Comparison of ENCODE assay signal across 1 cellular context in the genomic region with DNA sequence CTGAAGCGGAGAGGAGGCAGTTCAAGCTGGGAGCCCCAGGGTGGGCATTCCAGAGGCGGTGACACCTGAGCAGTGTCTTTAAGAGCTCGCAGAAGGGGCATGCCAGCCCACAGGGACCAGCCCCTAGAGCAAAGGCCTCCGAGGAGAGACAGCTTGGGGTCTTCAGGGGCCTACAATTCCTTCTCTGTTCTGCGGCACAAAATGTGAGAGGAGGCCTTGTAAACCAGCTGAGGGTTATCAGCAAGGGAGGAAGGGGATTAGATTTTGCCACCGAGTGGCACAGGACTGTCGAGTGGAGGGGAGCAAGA.
TF ChIP-seq lines count a peak whose summit lies in the region.

No MANE protein-coding gene starts in this region.

TF ChIP-seq in endothelial cell of umbilical vein, 7 proteins besides CTCF, POLR2A, EP300 and RAD21:
- TF ChIP-seq MYC (IDR thresholded peaks at IDR 0.05; ENCODE audit: low read depth, low read length) (no peak), JUN (IDR thresholded peaks at IDR 0.05; ENCODE audit: borderline replicate concordance, insufficient read depth, insufficient read length, low read depth) (no peak), GATA2 (IDR thresholded peaks at IDR 0.05; ENCODE audit: insufficient read depth, insufficient read length, low read depth, low read length) (no peak), EZH2 (IDR thresholded peaks at IDR 0.05; ENCODE audit: borderline replicate concordance, low read depth, low read length, severe bottlenecking) (no peak), FOS (IDR thresholded peaks at IDR 0.05; ENCODE audit: borderline replicate concordance, insufficient read depth, low read length) (no peak), POLR2AphosphoS5 (IDR thresholded peaks at IDR 0.05; ENCODE audit: insufficient read depth, low read depth, low read length) (no peak)
- TF ChIP-seq, protein P1, sequence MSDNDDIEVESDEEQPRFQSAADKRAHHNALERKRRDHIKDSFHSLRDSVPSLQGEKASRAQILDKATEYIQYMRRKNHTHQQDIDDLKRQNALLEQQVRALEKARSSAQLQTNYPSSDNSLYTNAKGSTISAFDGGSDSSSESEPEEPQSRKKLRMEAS (IDR thresholded peaks at IDR 0.05; ENCODE audit: insufficient read depth, insufficient read length) = no peak
